1 cellular context compared by ENCODE assay signal in genomic region chr14:103576371-103577024, GRCh38.
A peak's percentile ranks its signal among the peaks of the same experiment; 100 is the strongest.
TF ChIP-seq lines count a peak whose summit lies in the region.

No MANE protein-coding gene starts in this region.

TF ChIP-seq in HepG2, 621 proteins besides CTCF, POLR2A, EP300 and RAD21:
- TF ChIP-seq RFX3 (CRISPR knock-in tag; IDR thresholded peaks at IDR 0.05) (0 out of 2 replicates have a peak, but pooled peaks have one; percentile 23), MBNL3 (CRISPR knock-in tag; conservative IDR thresholded peaks at IDR 0.05) (no peak)
